In genomic region chr9:86354048-86354881, GRCh38 we compare ENCODE assay signal across 8 cellular contexts. TPM values are rescaled to one million over a fixed set of nuclear protein-coding genes. Genes with fewer than 3 reads are reported as not detected.
DNase-seq lines count a peak whose midpoint lies in the region; ATAC-seq and TF ChIP-seq lines count a peak whose summit lies in the region.

Gene TUT7, minus strand, starts transcription at chr9:86354410. Its CDS starts 1,211 bp downstream, at chr9:86353199.

- H3K9ac ChIP-seq in HUES6 (ENCODE audit: low read length) (peak within 1 kb of the TSS; percentile 89), OCI-LY1 (ENCODE audit: low read length) (peak within 1 kb of the TSS; percentile 86)

- peaks cover 7% of the 10 kb centered on the region for H3K36me3 ChIP-seq in HUES6 (ENCODE audit: control insufficient read depth, insufficient read depth, low read length)
- peaks cover 4% of the 10 kb centered on the region; the same call in 1 of the 2 replicates for H3K36me3 ChIP-seq in OCI-LY1 (ENCODE audit: insufficient read depth, low read length)

- peak within 1 kb of the TSS; percentile 88 for H3K4me2 ChIP-seq in OCI-LY1 (ENCODE audit: low read length)

- H3K4me1 Mint-ChIP-seq in endothelial cell (ENCODE audit: unreplicated experiment), result peaks cover 19% of the 10 kb centered on the region
- peaks cover 30% of the 10 kb centered on the region for H3K4me1 Mint-ChIP-seq in mesothelial cell of epicardium

- H3K4me3 ChIP-seq in HUES6 (ENCODE audit: low read depth, low read length), result peak within 1 kb of the TSS; percentile 100
- H3K4me3 ChIP-seq in OCI-LY1 (ENCODE audit: low read depth, low read length, poor library complexity, severe bottlenecking), result peak within 1 kb of the TSS; percentile 94

- H4K20me1 ChIP-seq in OCI-LY1 (ENCODE audit: insufficient read depth, low read length), result no peaks in the 10 kb centered on the region

- TF ChIP-seq CTCF in OCI-LY1 (IDR thresholded peaks at IDR 0.05; ENCODE audit: low read length) (no peak), endothelial cell (IDR thresholded peaks at IDR 0.05; ENCODE audit: unreplicated experiment) (no peak), mesothelial cell of epicardium (IDR thresholded peaks at IDR 0.05; ENCODE audit: unreplicated experiment) (no peak)

- H3K27me3 Mint-ChIP-seq in endothelial cell (ENCODE audit: unreplicated experiment) (no peaks in the 10 kb centered on the region), mesothelial cell of epicardium (ENCODE audit: low read depth) (no peaks in the 10 kb centered on the region)

- H3K9me3 ChIP-seq in HUES6 (ENCODE audit: control insufficient read depth, insufficient read depth, low read depth, low read length), result no peaks in the 10 kb centered on the region
- H3K9me3 ChIP-seq in OCI-LY1 (ENCODE audit: low read length), result no peaks in the 10 kb centered on the region

- peak; percentile 67 for ATAC-seq in GM21447 (IDR thresholded peaks at IDR 0.05; ENCODE audit: unreplicated experiment)

- peak within 1 kb of the TSS; percentile 78; the same call in 1 of the 2 replicates for H3K27ac ChIP-seq in HUES6 (ENCODE audit: low read depth, low read length)
- H3K27ac ChIP-seq in OCI-LY1 (ENCODE audit: low read depth, low read length, poor library complexity, severe bottlenecking), result peak within 1 kb of the TSS; percentile 84

- DNase-seq in D341Med (ENCODE audit: low spot score), result peak; percentile 96
- peak; percentile 94 for DNase-seq in activated CD8-positive, alpha-beta memory T cell treated with anti-CD3 and anti-CD28 coated beads, Interleukin-2, amount 50 U/mL, for 4 hours
- peak; percentile 98 for DNase-seq in endothelial cell (ENCODE audit: low spot score)
- DNase-seq in mesothelial cell of epicardium (ENCODE audit: low spot score in 2 of 2, unreplicated experiment in 2 of 2), result peak; percentile 89 to 98
- DNase-seq in stimulated activated CD8-positive, alpha-beta memory T cell treated with anti-CD3 and anti-CD28 coated beads, Interleukin-15, amount 100 ng/mL, for 4 hours (ENCODE audit: low read depth in 2 of 2), result peak; percentile 81 to 90

- no peaks in the 10 kb centered on the region for H3K9me2 ChIP-seq in OCI-LY1 (ENCODE audit: low read depth, low read length)

- peak within 1 kb of the TSS; percentile 95 for H3K27ac Mint-ChIP-seq in endothelial cell (ENCODE audit: unreplicated experiment)
- H3K27ac Mint-ChIP-seq in mesothelial cell of epicardium, result peak within 1 kb of the TSS; percentile 97

- H3K27me3 ChIP-seq in HUES6 (ENCODE audit: control insufficient read depth, insufficient read depth, low read length) (peaks cover 7% of the 10 kb centered on the region; the same call in 1 of the 2 replicates), OCI-LY1 (ENCODE audit: insufficient read depth, low read length) (no peaks in the 10 kb centered on the region)

- H3K4me1 ChIP-seq in HUES6 (ENCODE audit: control insufficient read depth, insufficient read depth, low read length) (peaks cover 17% of the 10 kb centered on the region; the same call in 1 of the 2 replicates), OCI-LY1 (ENCODE audit: insufficient read depth, low read length, severe bottlenecking) (peaks cover 44% of the 10 kb centered on the region)

- H3K79me2 ChIP-seq in OCI-LY1 (ENCODE audit: insufficient read depth, low read length), result peaks cover 43% of the 10 kb centered on the region

- no peaks in the 10 kb centered on the region for H3K36me3 Mint-ChIP-seq in endothelial cell (ENCODE audit: low read depth, unreplicated experiment)
- peaks cover 4% of the 10 kb centered on the region for H3K36me3 Mint-ChIP-seq in mesothelial cell of epicardium

- H3F3A ChIP-seq in OCI-LY1 (ENCODE audit: insufficient read depth, low read length), result no peaks in the 10 kb centered on the region

- no peaks in the 10 kb centered on the region for H3K9me3 Mint-ChIP-seq in endothelial cell (ENCODE audit: unreplicated experiment)
- no peaks in the 10 kb centered on the region for H3K9me3 Mint-ChIP-seq in mesothelial cell of epicardium

- H2AFZ ChIP-seq in OCI-LY1 (ENCODE audit: low read length), result no peak within 1 kb of the TSS

- H3K4me3 Mint-ChIP-seq in endothelial cell (ENCODE audit: unreplicated experiment), result peak within 1 kb of the TSS; percentile 99
- peak within 1 kb of the TSS; percentile 97 for H3K4me3 Mint-ChIP-seq in mesothelial cell of epicardium

RNA-seq across cellular contexts. Expression of gene TUT7, which starts in this region (rescaled TPM):
- total RNA-seq in endothelial cell (ENCODE audit: unreplicated experiment), result 18.8 TPM
- 26.4 to 29.5 TPM (median 26.6 TPM) in 3 replicates for total RNA-seq in mesothelial cell of epicardium

Comparison
In these comparisons a context has a peak if more than half of its experiments do, and no peak if none do; other contexts are left out.
1. Peak in every context shown above with its lines: DNase-seq, ATAC-seq, H3K4me3 ChIP-seq and H3K27ac ChIP-seq.